In genomic region chr5:157269763-157270272, GRCh38 we compare ENCODE assay signal across 13 cellular contexts. TPM values are rescaled to one million over a fixed set of nuclear protein-coding genes. Genes with fewer than 3 reads are reported as not detected.
A peak's percentile ranks its signal among the peaks of the same experiment; 100 is the strongest.
DNase-seq lines count a peak whose midpoint lies in the region; ATAC-seq, FAIRE-seq and TF ChIP-seq lines count a peak whose summit lies in the region.
"Had no signal": no experiment of that assay in that cellular context is flagged by ENCODE, and none has a peak within 500 bp of the region (broad histone marks: within the 10 kb centered on the region; RNA-seq: fewer than 3 reads in every experiment).

No MANE protein-coding gene starts in this region.

- H3K9me2 ChIP-seq in OCI-LY7 (ENCODE audit: insufficient read depth, low read length), result no peaks in the 10 kb centered on the region

- peaks cover 40% of the 10 kb centered on the region for H3K36me3 ChIP-seq in OCI-LY7 (ENCODE audit: insufficient read depth, low read length)
- H3K36me3 ChIP-seq: HAP-1, uterus had no signal

- POLR2A ChIA-PET in OCI-LY7 (lab: Charles Lee), result interaction anchor here (0.8 to 1.0 kb wide), 2 partner anchors 13 to 16 kb away, joined by 3 to 5 read pairs; no protein-coding TSS in a partner anchor

- H4K20me1 ChIP-seq in OCI-LY7 (ENCODE audit: insufficient read depth, low read length), result no peaks in the 10 kb centered on the region

- CTCF ChIA-PET in OCI-LY7 (lab: Charles Lee; ENCODE audit: unreplicated experiment), result no interaction called here

- DNase-seq in activated CD4-positive, alpha-beta T cell treated with anti-CD3 and anti-CD28 coated beads for 48 hours, result peak; percentile 57
- no peak for DNase-seq in activated CD4-positive, alpha-beta T cell treated with anti-CD3 and anti-CD28 coated beads, Interleukin-2, amount 50 U/mL, for 1 hour
- DNase-seq in OCI-LY7 (ENCODE audit: low spot score), result no peak
- no peak for DNase-seq in stimulated activated naive CD8-positive, alpha-beta T cell treated with anti-CD3 and anti-CD28 coated beads, Interleukin-15, Interleukin-2, amounts not matched to agents 100 U/mL and 50 U/mL, for 24 hours
- DNase-seq in NCI-H1105 treated with DMSO at 0.1 percent for 48 hours (lab: John Stamatoyannopoulos, UW), result no peak
- DNase-seq in RCC 7860 (ENCODE audit: low spot score), result no peak
- DNase-seq: foreskin melanocyte, NCI-H526 treated with DMSO at 0.1 percent for 48 hours, uterus had no signal

- H3K27ac ChIP-seq in OCI-LY7 (ENCODE audit: low read depth, low read length, poor library complexity, severe bottlenecking) (peak overlapping the region; percentile 98), cingulate gyrus (ENCODE audit: low read depth, low read length) (peak overlapping the region; percentile 50)
- H3K27ac ChIP-seq: uterus had no signal

- H2AFZ ChIP-seq in OCI-LY7 (ENCODE audit: low read length), result no peak overlapping the region

- intact Hi-C loops in OCI-LY7 (cut with micrococcal nuclease; ENCODE audit: unreplicated experiment), result loop anchor here (2.0 to 10.0 kb wide), 8 partner anchors 217 to 1937 kb away; partner anchors contain the start of genes RNF145 and THG1L

- ATAC-seq in stimulated activated naive CD8-positive, alpha-beta T cell treated with anti-CD3 and anti-CD28 coated beads, Interleukin-15, Interleukin-2, amounts not matched to agents 100 U/mL and 50 U/mL, for 24 hours, result peak; percentile 38
- ATAC-seq in HG03457 (IDR thresholded peaks at IDR 0.05; ENCODE audit: unreplicated experiment), result no peak

- peak overlapping the region; percentile 100 for H3K4me2 ChIP-seq in OCI-LY7 (ENCODE audit: low read length)

- no peaks in the 10 kb centered on the region for H3K9me3 ChIP-seq in OCI-LY7 (ENCODE audit: low read length)
- H3K9me3 ChIP-seq: HAP-1, uterus had no signal

- peak overlapping the region; percentile 82 for H3K4me3 ChIP-seq in OCI-LY7 (ENCODE audit: low read depth, low read length, poor library complexity, severe bottlenecking)
- H3K4me3 ChIP-seq: HAP-1, uterus had no signal

- TF ChIP-seq CTCF in OCI-LY7 (conservative IDR thresholded peaks at IDR 0.05; ENCODE audit: low read length), result no peak

- FAIRE-seq in RCC 7860 (lab: Jason Lieb, UNC), result no peak
- FAIRE-seq: G401.6 had no signal

- H3K79me2 ChIP-seq in OCI-LY7 (ENCODE audit: insufficient read depth, low read depth, low read length), result peaks cover 81% of the 10 kb centered on the region

- BruUV-seq in OCI-LY7 (replicated peaks; lab: Mats Ljungman, UMichigan), result no TSS peak

- peaks cover 85% of the 10 kb centered on the region for H3K4me1 ChIP-seq in OCI-LY7 (ENCODE audit: insufficient read depth, low read length, poor library complexity, severe bottlenecking)

RNA-seq across cellular contexts. Expression of gene CYFIP2, which starts 3.9 kb away (rescaled TPM):
- total RNA-seq in OCI-LY7 (2014; rRNA removed; shearing (Covaris generic)), result 221 and 258 TPM in 2 replicates
- 419 and 461 TPM in 2 replicates for total RNA-seq in OCI-LY7 (2022)
